ENCODE assay signal across 8 cellular contexts in the genomic region with DNA sequence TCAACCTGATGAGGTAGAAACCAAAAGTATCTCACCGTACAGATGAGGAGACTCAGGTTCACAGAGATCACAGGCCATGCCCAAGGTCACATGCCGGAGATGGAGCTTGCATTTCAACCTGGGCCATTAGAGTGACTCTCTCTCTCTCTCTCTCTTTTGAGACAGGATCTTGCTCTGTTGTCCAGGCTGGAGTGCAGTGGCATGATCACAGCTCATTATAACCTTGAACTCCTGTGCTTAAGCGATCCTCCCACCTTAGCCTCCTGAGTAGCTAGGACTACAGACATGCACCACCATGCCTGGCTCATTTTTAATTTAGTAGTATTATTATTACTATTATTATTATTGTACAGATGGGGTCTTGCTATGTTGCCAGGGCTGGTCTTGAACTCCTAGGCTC.
"Had no signal": no experiment of that assay in that cellular context is flagged by ENCODE, and none has a peak within 500 bp of the region (broad histone marks: within the 10 kb centered on the region; RNA-seq: fewer than 3 reads in every experiment).

No MANE protein-coding gene starts in this region.

- ATAC-seq: GM12878 had no signal

- H3K4me3 ChIP-seq: GM12878 had no signal

- FAIRE-seq: G401.6, GM12878, GM12891, GM12892, GM18507, GM19239 had no signal

- DNase-seq: GDM1, GF-D8 had no signal
